In genomic region chr19:10353793-10354391, GRCh38 we compare ENCODE assay signal across 8 cellular contexts. TPM values are rescaled to one million over a fixed set of nuclear protein-coding genes. Genes with fewer than 3 reads are reported as not detected.
DNase-seq lines count a peak whose midpoint lies in the region; ATAC-seq and TF ChIP-seq lines count a peak whose summit lies in the region.

No MANE protein-coding gene starts in this region.

- peaks cover 29% of the 10 kb centered on the region for H3K36me3 Mint-ChIP-seq in endodermal cell (ENCODE audit: low read depth)

- 38 to 63% methylated on average over 28 to 32 of the region's 32 CpGs for WGBS in endodermal cell (ENCODE audit: insufficient coverage in 1 of 2, insufficient read length in 1 of 2), 2 experiments

- H3K27me3 Mint-ChIP-seq in endodermal cell (ENCODE audit: insufficient read depth), result no peaks in the 10 kb centered on the region

- no peaks in the 10 kb centered on the region for H3K4me1 ChIP-seq in ES-I3 (ENCODE audit: insufficient read depth, low read length)
- H3K4me1 ChIP-seq in endodermal cell (ENCODE audit: control insufficient read depth, insufficient read depth, low read length), result no peaks in the 10 kb centered on the region
- H3K4me1 ChIP-seq in osteoblast (ENCODE audit: insufficient read depth, low read length), result no peaks in the 10 kb centered on the region

- no peak overlapping the region for H3K4me2 ChIP-seq in osteoblast (ENCODE audit: insufficient read depth, low read length)

- TF ChIP-seq CTCF in endodermal cell (conservative IDR thresholded peaks at IDR 0.05) (no peak), osteoblast (IDR thresholded peaks at IDR 0.05; ENCODE audit: extremely low read depth, low read depth, low read length) (no peak)

- peak; percentile 99 for DNase-seq in endodermal cell
- peak; percentile 87 for DNase-seq in osteoblast (ENCODE audit: insufficient read length, low spot score, missing footprints)
- DNase-seq in putamen (ENCODE audit: low spot score), result no peak
- DNase-seq in 8988T, result no peak

- H3K27me3 ChIP-seq in endodermal cell (ENCODE audit: control insufficient read depth, insufficient read depth, low read length, poor library complexity, severe bottlenecking) (no peaks in the 10 kb centered on the region), osteoblast (ENCODE audit: insufficient read depth, low read length) (no peaks in the 10 kb centered on the region)

- no peak overlapping the region for H2AFZ ChIP-seq in osteoblast (ENCODE audit: low read length)

- ATAC-seq in SK-N-SH treated with all-trans-retinoic acid at 6 μM for 48 hours (peak; percentile 46; the same call in 2 of the 3 replicates), GM21360 (IDR thresholded peaks at IDR 0.05; ENCODE audit: unreplicated experiment) (no peak), HG02571 (IDR thresholded peaks at IDR 0.05; ENCODE audit: unreplicated experiment) (no peak)

- peak overlapping the region; percentile 55 for H3K4me3 Mint-ChIP-seq in endodermal cell

- H3K4me3 ChIP-seq in endodermal cell (ENCODE audit: low read length) (peak overlapping the region; percentile 53), osteoblast (ENCODE audit: insufficient read depth, low read length) (no peak overlapping the region)

- H4K20me1 ChIP-seq in osteoblast (ENCODE audit: insufficient read depth, low read length), result no peaks in the 10 kb centered on the region

- H3K27ac ChIP-seq in endodermal cell (ENCODE audit: low read depth, low read length) (peak overlapping the region; percentile 38), osteoblast (ENCODE audit: low read depth, low read length) (no peak overlapping the region)

- no peaks in the 10 kb centered on the region for H3K9me3 Mint-ChIP-seq in endodermal cell

- peak overlapping the region; percentile 58 for H3K27ac Mint-ChIP-seq in endodermal cell

- H3K4me1 Mint-ChIP-seq in endodermal cell, result peaks cover 10% of the 10 kb centered on the region

- peak overlapping the region; percentile 52; the same call in 1 of the 2 replicates for H3K9ac ChIP-seq in ES-I3 (ENCODE audit: low read depth, low read length)
- H3K9ac ChIP-seq in endodermal cell (ENCODE audit: extremely low read depth, low read length, poor library complexity, severe bottlenecking), result no peak overlapping the region

- H3K36me3 ChIP-seq in ES-I3 (ENCODE audit: insufficient read depth, low read length) (peaks cover 4% of the 10 kb centered on the region; the same call in 1 of the 2 replicates), endodermal cell (ENCODE audit: control insufficient read depth, insufficient read depth, low read length) (peaks cover 17% of the 10 kb centered on the region), osteoblast (ENCODE audit: insufficient read depth, low read length) (peaks cover 50% of the 10 kb centered on the region)

- no peaks in the 10 kb centered on the region for H3K79me2 ChIP-seq in osteoblast (ENCODE audit: insufficient read depth, low read length)

- H3K9me3 ChIP-seq in ES-I3 (ENCODE audit: control insufficient read depth, insufficient read depth, low read length) (no peaks in the 10 kb centered on the region), endodermal cell (ENCODE audit: control insufficient read depth, low read length) (no peaks in the 10 kb centered on the region), osteoblast (ENCODE audit: low read depth, low read length) (no peaks in the 10 kb centered on the region)

TF ChIP-seq in SK-N-SH treated with all-trans-retinoic acid at 6 μM for 48 hours, 23 proteins besides CTCF, POLR2A, EP300 and RAD21 (continues in another document):
- TF ChIP-seq ZNF565 (CRISPR knock-in tag; conservative IDR thresholded peaks at IDR 0.05; ENCODE audit: low read depth) (no peak), ARNTL (CRISPR knock-in tag; IDR thresholded peaks at IDR 0.05; ENCODE audit: borderline replicate concordance, low read depth) (no peak), CSDC2 (CRISPR knock-in tag; IDR thresholded peaks at IDR 0.05) (no peak), TSHZ2 (CRISPR knock-in tag; IDR thresholded peaks at IDR 0.05) (no peak), TCF4 (CRISPR knock-in tag; IDR thresholded peaks at IDR 0.05; ENCODE audit: borderline replicate concordance) (no peak), PATZ1 (CRISPR knock-in tag; IDR thresholded peaks at IDR 0.05; ENCODE audit: borderline replicate concordance) (no peak), PPARA (CRISPR knock-in tag; IDR thresholded peaks at IDR 0.05; ENCODE audit: borderline replicate concordance) (no peak), ISL1 (CRISPR knock-in tag; IDR thresholded peaks at IDR 0.05) (no peak), ZNF70 (CRISPR knock-in tag; IDR thresholded peaks at IDR 0.05) (no peak), CSRNP3 (CRISPR knock-in tag; IDR thresholded peaks at IDR 0.05) (no peak), SNAI2 (CRISPR knock-in tag; IDR thresholded peaks at IDR 0.05) (no peak), OSR1 (CRISPR knock-in tag; IDR thresholded peaks at IDR 0.05) (no peak)

RNA-seq across cellular contexts. Expression of gene ICAM3, which starts 14.5 kb away (rescaled TPM):
- total RNA-seq in endodermal cell (10 to 100 TPM in 1 of 2 donors, 1 to 10 TPM in 1; 2.7 to 13.7 TPM), osteoblast (3.2 and 3.6 TPM in 2 replicates)
- polyA plus RNA-seq in endodermal cell (2013, experiment 1 of 2), result 4.0 TPM
- polyA plus RNA-seq in endodermal cell (2013, experiment 2 of 2), result 3.4 TPM

RNA-seq across cellular contexts. Expression of gene RAVER1, which starts 20.6 kb away (rescaled TPM):
- total RNA-seq in endodermal cell (10 to 100 TPM; 53.1 to 64.7 TPM), osteoblast (8.0 TPM in 2 replicates)
- 39.1 TPM for polyA plus RNA-seq in endodermal cell (2013, experiment 1 of 2)
- 34.4 TPM for polyA plus RNA-seq in endodermal cell (2013, experiment 2 of 2)

RNA-seq across cellular contexts. Expression of gene TYK2, which starts 26.5 kb away (rescaled TPM):
- total RNA-seq in endodermal cell (10 to 100 TPM; 63.5 to 65.8 TPM), osteoblast (52.5 and 72.7 TPM in 2 replicates)
- 62.4 TPM for polyA plus RNA-seq in endodermal cell (2013, experiment 1 of 2)
- 59.1 TPM for polyA plus RNA-seq in endodermal cell (2013, experiment 2 of 2)

RNA-seq across cellular contexts. Expression of gene FDX2, which starts 38.1 kb away (rescaled TPM):
- 10 to 100 TPM; 23.2 to 25.9 TPM for total RNA-seq in endodermal cell
- 15.9 TPM for polyA plus RNA-seq in endodermal cell (2013, experiment 1 of 2)
- polyA plus RNA-seq in endodermal cell (2013, experiment 2 of 2), result 14.1 TPM
- total RNA-seq in osteoblast, result 14.7 and 17.7 TPM in 2 replicates

RNA-seq across cellular contexts. Expression of gene ZGLP1, which starts 44.3 kb away (rescaled TPM):
- 1 to 10 TPM; 4.5 to 7.8 TPM for total RNA-seq in endodermal cell
- polyA plus RNA-seq in endodermal cell (2013, experiment 1 of 2), result 4.2 TPM
- polyA plus RNA-seq in endodermal cell (2013, experiment 2 of 2), result 2.3 TPM
- 0.59 and 0.72 TPM in 2 replicates for total RNA-seq in osteoblast

Comparison
In these comparisons a context has a peak if more than half of its experiments do, and no peak if none do; other contexts are left out.
1. DNase-seq: peak in endodermal cell (single experiment) and osteoblast (single experiment); none in putamen (single experiment) and 8988T (single experiment).